Comparison of ENCODE assay signal across 10 cellular contexts in genomic region chr7:16648551-16648950, GRCh38. TPM values are rescaled to one million over a fixed set of nuclear protein-coding genes. Genes with fewer than 3 reads are reported as not detected.
DNase-seq lines count a peak whose midpoint lies in the region; ATAC-seq and TF ChIP-seq lines count a peak whose summit lies in the region.
"Had no signal": no experiment of that assay in that cellular context is flagged by ENCODE, and none has a peak within 500 bp of the region (broad histone marks: within the 10 kb centered on the region; RNA-seq: fewer than 3 reads in every experiment).

No MANE protein-coding gene starts in this region.

- TF ChIP-seq CTCF in left ventricle myocardium inferior (IDR thresholded peaks at IDR 0.05; ENCODE audit: borderline replicate concordance) (no peak), gastroesophageal sphincter (IDR thresholded peaks at IDR 0.05) (no peak), type B pancreatic cell (conservative IDR thresholded peaks at IDR 0.05) (no peak)

- H3K27me3 ChIP-seq in left ventricle myocardium inferior (ENCODE audit: low read depth) (no peaks in the 10 kb centered on the region), gastroesophageal sphincter (no peaks in the 10 kb centered on the region)
- H3K27me3 ChIP-seq: vagina had no signal

- TF ChIP-seq POLR2A in gastroesophageal sphincter (IDR thresholded peaks at IDR 0.05): no peak

- H3K9me3 Mint-ChIP-seq in type B pancreatic cell: no peaks in the 10 kb centered on the region
- H3K9me3 Mint-ChIP-seq in activated CD4-positive, alpha-beta T cell treated with anti-CD3 and anti-CD28 coated beads, Interleukin-2, amount 10 ng/mL, durations not matched to agents 7 days and 5 days: no peaks in the 10 kb centered on the region

- intact Hi-C loops in left ventricle myocardium inferior (cut with micrococcal nuclease): no loop called here
- intact Hi-C loops in cardiac septum (cut with DNase I): loop anchor here (10.0 kb wide), 1 partner anchor 646 kb away; the partner anchor contains the start of gene AHR

- WGBS in gastroesophageal sphincter (ENCODE audit: low coverage in 1 of 2), 2 donors: 56 to 71% methylated on average over 1 of the region's 1 CpG

- no peak for DNase-seq in left ventricle myocardium inferior
- DNase-seq in cardiac septum (ENCODE audit: low spot score): no peak
- peak; percentile 37 for DNase-seq in RPMI7951 (ENCODE audit: low read depth)
- no peak for DNase-seq in type B pancreatic cell (ENCODE audit: extremely low spot score, unreplicated experiment)
- DNase-seq in iPS-NIHi7 (ENCODE audit: extremely low spot score): no peak
- DNase-seq in activated CD4-positive, alpha-beta T cell treated with anti-CD3 and anti-CD28 coated beads, Interleukin-2, amount 10 ng/mL, durations not matched to agents 7 days and 5 days: no peak
- DNase-seq: stimulated activated CD4-positive, alpha-beta T cell treated with anti-CD3 and anti-CD28 coated beads, Interleukin-1b, Interleukin-23, amount 100 ng/mL, for 48 hours had no signal

- H3K27ac ChIP-seq in left ventricle myocardium inferior (replicated peaks) (peak overlapping the region; percentile 93), gastroesophageal sphincter (peak overlapping the region in 3 of 4 donors; percentile 95 to 96 (median 96))
- H3K27ac ChIP-seq: vagina had no signal

- no peaks in the 10 kb centered on the region for H3K27me3 Mint-ChIP-seq in type B pancreatic cell
- no peaks in the 10 kb centered on the region for H3K27me3 Mint-ChIP-seq in activated CD4-positive, alpha-beta T cell treated with anti-CD3 and anti-CD28 coated beads, Interleukin-2, amount 10 ng/mL, durations not matched to agents 7 days and 5 days

- POLR2A ChIA-PET in activated CD4-positive, alpha-beta T cell treated with anti-CD3 and anti-CD28 coated beads, Interleukin-2, amount 10 ng/mL, durations not matched to agents 7 days and 5 days (lab: Charles Lee): no interaction called here

- H3K9me3 ChIP-seq in left ventricle myocardium inferior (replicated peaks): no peaks in the 10 kb centered on the region
- no peaks in the 10 kb centered on the region for H3K9me3 ChIP-seq in gastroesophageal sphincter
- H3K9me3 ChIP-seq: vagina had no signal

- H3K4me3 Mint-ChIP-seq in type B pancreatic cell: peak overlapping the region; percentile 100
- H3K4me3 Mint-ChIP-seq in activated CD4-positive, alpha-beta T cell treated with anti-CD3 and anti-CD28 coated beads, Interleukin-2, amount 10 ng/mL, durations not matched to agents 7 days and 5 days: no peak overlapping the region

- H3K4me3 ChIP-seq in left ventricle myocardium inferior (peak overlapping the region; percentile 90), gastroesophageal sphincter (no peak overlapping the region)
- H3K4me3 ChIP-seq: vagina had no signal

- TF ChIP-seq EP300 in gastroesophageal sphincter (IDR thresholded peaks at IDR 0.05): no peak

- CTCF ChIA-PET in activated CD4-positive, alpha-beta T cell treated with anti-CD3 and anti-CD28 coated beads, Interleukin-2, amount 10 ng/mL, durations not matched to agents 7 days and 5 days (lab: Charles Lee): interaction anchor here (1.0 to 1.7 kb wide), 2 partner anchors 11 to 20 kb away, joined by 3 to 4 read pairs; no protein-coding TSS in a partner anchor

- H3K4me1 Mint-ChIP-seq in type B pancreatic cell (ENCODE audit: unreplicated experiment): peaks cover 47% of the 10 kb centered on the region
- H3K4me1 Mint-ChIP-seq in activated CD4-positive, alpha-beta T cell treated with anti-CD3 and anti-CD28 coated beads, Interleukin-2, amount 10 ng/mL, durations not matched to agents 7 days and 5 days: peaks cover 63% of the 10 kb centered on the region

- no peaks in the 10 kb centered on the region for H3K36me3 ChIP-seq in left ventricle myocardium inferior
- H3K36me3 ChIP-seq in gastroesophageal sphincter: no peaks in the 10 kb centered on the region
- H3K36me3 ChIP-seq: vagina had no signal

- H3K36me3 Mint-ChIP-seq in type B pancreatic cell: peaks cover 6% of the 10 kb centered on the region
- H3K36me3 Mint-ChIP-seq in activated CD4-positive, alpha-beta T cell treated with anti-CD3 and anti-CD28 coated beads, Interleukin-2, amount 10 ng/mL, durations not matched to agents 7 days and 5 days (ENCODE audit: low read depth): peaks cover 20% of the 10 kb centered on the region

- H3K4me1 ChIP-seq in left ventricle myocardium inferior: peaks cover 96% of the 10 kb centered on the region
- peaks cover 4 to 77% (median 24%) of the 10 kb centered on the region in 3 donors for H3K4me1 ChIP-seq in gastroesophageal sphincter

- peak overlapping the region; percentile 18 for H3K27ac Mint-ChIP-seq in type B pancreatic cell
- H3K27ac Mint-ChIP-seq in activated CD4-positive, alpha-beta T cell treated with anti-CD3 and anti-CD28 coated beads, Interleukin-2, amount 10 ng/mL, durations not matched to agents 7 days and 5 days: no peak overlapping the region

- no peak for ATAC-seq in gastroesophageal sphincter
- no peak for ATAC-seq in HG03460 (IDR thresholded peaks at IDR 0.05; ENCODE audit: unreplicated experiment)

RNA-seq across cellular contexts. Expression of gene BZW2, which starts 2.6 kb away (rescaled TPM):
- total RNA-seq in left ventricle myocardium inferior: 308 TPM
- total RNA-seq in cardiac septum: 285 TPM
- total RNA-seq in RPMI7951 (2014; rRNA removed; shearing (Covaris generic)): 194 and 220 TPM in 2 replicates
- total RNA-seq in gastroesophageal sphincter: 10 to 100 TPM; 43.6 to 82.4 (median 64.8) TPM
- total RNA-seq in type B pancreatic cell (ENCODE audit: low replicate concordance): 73.3 and 89.8 TPM in 2 replicates
- 10 to 100 TPM; 51.3 to 61.2 TPM for total RNA-seq in activated CD4-positive, alpha-beta T cell treated with anti-CD3 and anti-CD28 coated beads, Interleukin-2, amount 10 ng/mL, durations not matched to agents 7 days and 5 days

RNA-seq across cellular contexts. Expression of gene ANKMY2, which starts 3.0 kb away (rescaled TPM):
- 28.9 TPM for total RNA-seq in left ventricle myocardium inferior
- total RNA-seq in cardiac septum: 36.5 TPM
- total RNA-seq in RPMI7951 (2014; rRNA removed; shearing (Covaris generic)): 34.0 and 43.1 TPM in 2 replicates
- total RNA-seq in gastroesophageal sphincter: 10 to 100 TPM; 13.2 to 37.9 (median 25.3) TPM
- 15.2 and 21.5 TPM in 2 replicates for total RNA-seq in type B pancreatic cell (ENCODE audit: low replicate concordance)
- 10 to 100 TPM in 1 of 2 experiments, 1 to 10 TPM in 1; 9.8 to 10.3 TPM for total RNA-seq in activated CD4-positive, alpha-beta T cell treated with anti-CD3 and anti-CD28 coated beads, Interleukin-2, amount 10 ng/mL, durations not matched to agents 7 days and 5 days
